8 cellular contexts compared by ENCODE assay signal in the genomic region with DNA sequence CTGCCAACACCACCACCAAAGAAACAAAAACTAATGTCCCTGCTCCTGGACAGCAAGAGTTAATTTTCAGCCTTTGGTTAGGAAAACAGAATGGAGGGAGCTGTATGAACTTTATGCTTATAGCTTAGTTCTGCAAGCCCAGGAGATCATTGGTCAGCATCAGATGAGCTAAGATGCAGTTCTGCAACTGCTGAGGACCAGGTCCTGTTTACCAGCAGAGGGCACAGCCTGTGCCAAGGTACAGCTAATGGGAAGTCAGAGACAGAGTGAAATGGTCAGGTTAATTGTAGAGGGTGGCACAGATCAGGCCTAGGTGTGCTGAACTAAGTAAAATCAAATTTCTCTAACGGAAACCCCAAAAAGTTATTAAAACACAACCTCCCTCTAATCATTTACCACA.
DNase-seq lines count a peak whose midpoint lies in the region; ATAC-seq and TF ChIP-seq lines count a peak whose summit lies in the region.

No MANE protein-coding gene starts in this region.

- no peaks in the 10 kb centered on the region for H3K4me1 Mint-ChIP-seq in glutamatergic neuron (ENCODE audit: low read depth, unreplicated experiment)
- no peaks in the 10 kb centered on the region for H3K4me1 Mint-ChIP-seq in activated T-cell treated with anti-CD3 and anti-CD28 coated beads, Interleukin-2, amount 50 U/mL, for 72 hours (ENCODE audit: low read depth)

- DNase-seq in ELR (ENCODE audit: low read depth), result peak; percentile 13
- peak; percentile 61 for DNase-seq in amniotic epithelial cell (ENCODE audit: low read depth)
- peak; percentile 12 for DNase-seq in medulla oblongata (ENCODE audit: extremely low spot score)
- DNase-seq in glutamatergic neuron, result no peak
- no peak for DNase-seq in activated T-cell treated with anti-CD3 and anti-CD28 coated beads, Interleukin-2, amount 50 U/mL, for 72 hours
- DNase-seq in activated effector memory CD4-positive, alpha-beta T cell treated with Interleukin-2 at 50 U/mL for 16 hours, result no peak

- H3K4me3 Mint-ChIP-seq in glutamatergic neuron (ENCODE audit: unreplicated experiment), result no peak overlapping the region
- H3K4me3 Mint-ChIP-seq in activated T-cell treated with anti-CD3 and anti-CD28 coated beads, Interleukin-2, amount 50 U/mL, for 72 hours, result no peak overlapping the region

- peak; percentile 49 for ATAC-seq in HG02678 (IDR thresholded peaks at IDR 0.05; ENCODE audit: unreplicated experiment)
- no peak for ATAC-seq in HG03108 (IDR thresholded peaks at IDR 0.05; ENCODE audit: unreplicated experiment)
- no peak for ATAC-seq in activated T-cell treated with anti-CD3 and anti-CD28 coated beads, Interleukin-2, amount 50 U/mL, for 72 hours (replicated peaks in 1 of 2)

- H3K27me3 Mint-ChIP-seq in glutamatergic neuron (ENCODE audit: unreplicated experiment), result peaks cover 5% of the 10 kb centered on the region
- H3K27me3 Mint-ChIP-seq in activated T-cell treated with anti-CD3 and anti-CD28 coated beads, Interleukin-2, amount 50 U/mL, for 72 hours (ENCODE audit: low read depth), result no peaks in the 10 kb centered on the region

- H3K9me3 Mint-ChIP-seq in glutamatergic neuron (ENCODE audit: unreplicated experiment), result peaks cover 1% of the 10 kb centered on the region
- H3K9me3 Mint-ChIP-seq in activated T-cell treated with anti-CD3 and anti-CD28 coated beads, Interleukin-2, amount 50 U/mL, for 72 hours, result no peaks in the 10 kb centered on the region

- no peaks in the 10 kb centered on the region for H3K36me3 Mint-ChIP-seq in glutamatergic neuron (ENCODE audit: unreplicated experiment)
- no peaks in the 10 kb centered on the region for H3K36me3 Mint-ChIP-seq in activated T-cell treated with anti-CD3 and anti-CD28 coated beads, Interleukin-2, amount 50 U/mL, for 72 hours (ENCODE audit: insufficient read depth in 2 of 2)

- no peak overlapping the region for H3K27ac Mint-ChIP-seq in glutamatergic neuron (ENCODE audit: unreplicated experiment)
- H3K27ac Mint-ChIP-seq in activated T-cell treated with anti-CD3 and anti-CD28 coated beads, Interleukin-2, amount 50 U/mL, for 72 hours, result no peak overlapping the region

- TF ChIP-seq CTCF in glutamatergic neuron (IDR thresholded peaks at IDR 0.05; ENCODE audit: partially characterized antibody, unreplicated experiment), result no peak

Comparison
In these comparisons a context has a peak if more than half of its experiments do, and no peak if none do; other contexts are left out.
1. DNase-seq: peak in ELR (single experiment), amniotic epithelial cell (single experiment) and medulla oblongata (single experiment); none in glutamatergic neuron (single experiment), activated T-cell treated with anti-CD3 and anti-CD28 coated beads, Interleukin-2, amount 50 U/mL, for 72 hours (0 of 2) and activated effector memory CD4-positive, alpha-beta T cell treated with Interleukin-2 at 50 U/mL for 16 hours (single experiment).